In the genomic region with DNA sequence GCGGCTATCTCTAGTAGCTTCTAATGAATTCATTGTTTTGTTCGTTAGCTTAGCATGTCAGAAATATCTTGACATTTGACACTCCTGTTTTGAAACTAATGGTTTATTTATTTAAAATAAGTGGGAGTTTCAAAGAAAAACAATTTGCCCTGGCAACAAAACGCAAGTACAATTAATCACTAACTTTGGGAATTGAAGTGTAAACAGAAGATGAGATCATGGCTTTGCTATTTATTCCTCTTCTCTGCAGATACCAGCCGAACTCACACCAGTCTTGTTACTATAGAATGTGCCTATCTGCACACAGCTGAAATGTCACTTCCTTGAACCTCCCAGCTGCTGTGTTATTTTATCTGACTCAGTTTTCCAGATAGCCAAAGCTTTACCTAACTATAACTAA, we compare ENCODE assay signal across 1 cellular context.
A peak's percentile ranks its signal among the peaks of the same experiment; 100 is the strongest.
TF ChIP-seq lines count a peak whose summit lies in the region.

No MANE protein-coding gene starts in this region.

TF ChIP-seq in HepG2, 621 proteins besides CTCF, POLR2A, EP300 and RAD21 (continued from another document and continues in another):
- TF ChIP-seq, protein P1, sequence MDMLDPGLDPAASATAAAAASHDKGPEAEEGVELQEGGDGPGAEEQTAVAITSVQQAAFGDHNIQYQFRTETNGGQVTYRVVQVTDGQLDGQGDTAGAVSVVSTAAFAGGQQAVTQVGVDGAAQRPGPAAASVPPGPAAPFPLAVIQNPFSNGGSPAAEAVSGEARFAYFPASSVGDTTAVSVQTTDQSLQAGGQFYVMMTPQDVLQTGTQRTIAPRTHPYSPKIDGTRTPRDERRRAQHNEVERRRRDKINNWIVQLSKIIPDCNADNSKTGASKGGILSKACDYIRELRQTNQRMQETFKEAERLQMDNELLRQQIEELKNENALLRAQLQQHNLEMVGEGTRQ (IDR thresholded peaks at IDR 0.05; ENCODE audit: low read depth, low read length): no peak
- TF ChIP-seq, protein P1 (CRISPR knock-in tag; IDR thresholded peaks at IDR 0.05; ENCODE audit: borderline replicate concordance): no peak
- TF ChIP-seq ZC3H13 (CRISPR knock-in tag; IDR thresholded peaks at IDR 0.05) (no peak), DNMT3B (CRISPR knock-in tag; conservative IDR thresholded peaks at IDR 0.05) (no peak), RARA (CRISPR knock-in tag; IDR thresholded peaks at IDR 0.05) (peak; percentile 63), ESRRA (CRISPR knock-in tag; IDR thresholded peaks at IDR 0.05; ENCODE audit: low read depth) (no peak), JARID2 (CRISPR knock-in tag; IDR thresholded peaks at IDR 0.05; ENCODE audit: insufficient replicate concordance) (no peak), FOSL1 (CRISPR knock-in tag; IDR thresholded peaks at IDR 0.05; ENCODE audit: borderline replicate concordance) (no peak), ZNF629 (CRISPR knock-in tag; conservative IDR thresholded peaks at IDR 0.05) (no peak), HNRNPH1 (optimal IDR thresholded peaks at IDR 0.05; ENCODE audit: low read depth, low read length) (no peak), PAF1 (CRISPR knock-in tag; IDR thresholded peaks at IDR 0.05) (no peak), ZNF30 (CRISPR knock-in tag; IDR thresholded peaks at IDR 0.05) (no peak), NFE2L2 (IDR thresholded peaks at IDR 0.05; ENCODE audit: low read length) (no peak), HOXA3 (CRISPR knock-in tag; IDR thresholded peaks at IDR 0.05) (no peak), SIX1 (CRISPR knock-in tag; IDR thresholded peaks at IDR 0.05; ENCODE audit: borderline replicate concordance) (peak; percentile 82; the same call in 1 of the 2 replicates), ATF7 (IDR thresholded peaks at IDR 0.05) (peak; percentile 45; the same call in 1 of the 2 replicates), ATF7 (CRISPR knock-in tag; IDR thresholded peaks at IDR 0.05) (peak; percentile 55; the same call in 1 of the 2 replicates), DNMT1 (CRISPR knock-in tag; IDR thresholded peaks at IDR 0.05) (no peak), ZNF572 (CRISPR knock-in tag; IDR thresholded peaks at IDR 0.05) (no peak), ZMYM2 (CRISPR knock-in tag; IDR thresholded peaks at IDR 0.05) (no peak), KLF9 (CRISPR knock-in tag; IDR thresholded peaks at IDR 0.05; ENCODE audit: low read depth) (no peak), IRF2 (CRISPR knock-in tag; IDR thresholded peaks at IDR 0.05) (peak; percentile 38; the same call in 1 of the 2 replicates), HMG20B (CRISPR knock-in tag; conservative IDR thresholded peaks at IDR 0.05) (no peak), ZNF44 (CRISPR knock-in tag; IDR thresholded peaks at IDR 0.05) (no peak), EED (CRISPR knock-in tag; IDR thresholded peaks at IDR 0.05) (no peak), ZNF660 (CRISPR knock-in tag; IDR thresholded peaks at IDR 0.05; ENCODE audit: borderline replicate concordance, low read depth) (no peak), ZNF205 (CRISPR knock-in tag; IDR thresholded peaks at IDR 0.05) (no peak), ZKSCAN8 (CRISPR knock-in tag; IDR thresholded peaks at IDR 0.05; ENCODE audit: borderline replicate concordance) (peak; percentile 27; the same call in 1 of the 2 replicates), FOXK1 (CRISPR knock-in tag; IDR thresholded peaks at IDR 0.05; ENCODE audit: borderline replicate concordance, low read depth) (0 out of 2 replicates have a peak, but pooled peaks have one; percentile 40), FOXP1 (IDR thresholded peaks at IDR 0.05) (0 out of 2 replicates have a peak, but pooled peaks have one; percentile 15), FOXP1 (CRISPR knock-in tag; IDR thresholded peaks at IDR 0.05) (peak; percentile 81), ZNF337 (CRISPR knock-in tag; IDR thresholded peaks at IDR 0.05; ENCODE audit: borderline replicate concordance, low read depth) (no peak), PITX1 (CRISPR knock-in tag; IDR thresholded peaks at IDR 0.05) (no peak)
- TF ChIP-seq, protein P2, sequence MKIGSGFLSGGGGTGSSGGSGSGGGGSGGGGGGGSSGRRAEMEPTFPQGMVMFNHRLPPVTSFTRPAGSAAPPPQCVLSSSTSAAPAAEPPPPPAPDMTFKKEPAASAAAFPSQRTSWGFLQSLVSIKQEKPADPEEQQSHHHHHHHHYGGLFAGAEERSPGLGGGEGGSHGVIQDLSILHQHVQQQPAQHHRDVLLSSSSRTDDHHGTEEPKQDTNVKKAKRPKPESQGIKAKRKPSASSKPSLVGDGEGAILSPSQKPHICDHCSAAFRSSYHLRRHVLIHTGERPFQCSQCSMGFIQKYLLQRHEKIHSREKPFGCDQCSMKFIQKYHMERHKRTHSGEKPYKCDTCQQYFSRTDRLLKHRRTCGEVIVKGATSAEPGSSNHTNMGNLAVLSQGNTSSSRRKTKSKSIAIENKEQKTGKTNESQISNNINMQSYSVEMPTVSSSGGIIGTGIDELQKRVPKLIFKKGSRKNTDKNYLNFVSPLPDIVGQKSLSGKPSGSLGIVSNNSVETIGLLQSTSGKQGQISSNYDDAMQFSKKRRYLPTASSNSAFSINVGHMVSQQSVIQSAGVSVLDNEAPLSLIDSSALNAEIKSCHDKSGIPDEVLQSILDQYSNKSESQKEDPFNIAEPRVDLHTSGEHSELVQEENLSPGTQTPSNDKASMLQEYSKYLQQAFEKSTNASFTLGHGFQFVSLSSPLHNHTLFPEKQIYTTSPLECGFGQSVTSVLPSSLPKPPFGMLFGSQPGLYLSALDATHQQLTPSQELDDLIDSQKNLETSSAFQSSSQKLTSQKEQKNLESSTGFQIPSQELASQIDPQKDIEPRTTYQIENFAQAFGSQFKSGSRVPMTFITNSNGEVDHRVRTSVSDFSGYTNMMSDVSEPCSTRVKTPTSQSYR (CRISPR knock-in tag; IDR thresholded peaks at IDR 0.05; ENCODE audit: borderline replicate concordance): no peak
- TF ChIP-seq, protein P3, sequence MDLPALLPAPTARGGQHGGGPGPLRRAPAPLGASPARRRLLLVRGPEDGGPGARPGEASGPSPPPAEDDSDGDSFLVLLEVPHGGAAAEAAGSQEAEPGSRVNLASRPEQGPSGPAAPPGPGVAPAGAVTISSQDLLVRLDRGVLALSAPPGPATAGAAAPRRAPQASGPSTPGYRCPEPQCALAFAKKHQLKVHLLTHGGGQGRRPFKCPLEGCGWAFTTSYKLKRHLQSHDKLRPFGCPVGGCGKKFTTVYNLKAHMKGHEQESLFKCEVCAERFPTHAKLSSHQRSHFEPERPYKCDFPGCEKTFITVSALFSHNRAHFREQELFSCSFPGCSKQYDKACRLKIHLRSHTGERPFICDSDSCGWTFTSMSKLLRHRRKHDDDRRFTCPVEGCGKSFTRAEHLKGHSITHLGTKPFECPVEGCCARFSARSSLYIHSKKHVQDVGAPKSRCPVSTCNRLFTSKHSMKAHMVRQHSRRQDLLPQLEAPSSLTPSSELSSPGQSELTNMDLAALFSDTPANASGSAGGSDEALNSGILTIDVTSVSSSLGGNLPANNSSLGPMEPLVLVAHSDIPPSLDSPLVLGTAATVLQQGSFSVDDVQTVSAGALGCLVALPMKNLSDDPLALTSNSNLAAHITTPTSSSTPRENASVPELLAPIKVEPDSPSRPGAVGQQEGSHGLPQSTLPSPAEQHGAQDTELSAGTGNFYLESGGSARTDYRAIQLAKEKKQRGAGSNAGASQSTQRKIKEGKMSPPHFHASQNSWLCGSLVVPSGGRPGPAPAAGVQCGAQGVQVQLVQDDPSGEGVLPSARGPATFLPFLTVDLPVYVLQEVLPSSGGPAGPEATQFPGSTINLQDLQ (CRISPR knock-in tag; IDR thresholded peaks at IDR 0.05): no peak
- TF ChIP-seq, protein P4, sequence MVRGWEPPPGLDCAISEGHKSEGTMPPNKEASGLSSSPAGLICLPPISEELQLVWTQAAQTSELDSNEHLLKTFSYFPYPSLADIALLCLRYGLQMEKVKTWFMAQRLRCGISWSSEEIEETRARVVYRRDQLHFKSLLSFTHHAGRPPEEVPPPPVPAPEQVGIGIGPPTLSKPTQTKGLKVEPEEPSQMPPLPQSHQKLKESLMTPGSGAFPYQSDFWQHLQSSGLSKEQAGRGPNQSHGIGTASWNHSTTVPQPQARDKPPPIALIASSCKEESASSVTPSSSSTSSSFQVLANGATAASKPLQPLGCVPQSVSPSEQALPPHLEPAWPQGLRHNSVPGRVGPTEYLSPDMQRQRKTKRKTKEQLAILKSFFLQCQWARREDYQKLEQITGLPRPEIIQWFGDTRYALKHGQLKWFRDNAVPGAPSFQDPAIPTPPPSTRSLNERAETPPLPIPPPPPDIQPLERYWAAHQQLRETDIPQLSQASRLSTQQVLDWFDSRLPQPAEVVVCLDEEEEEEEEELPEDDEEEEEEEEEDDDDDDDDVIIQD (CRISPR knock-in tag; IDR thresholded peaks at IDR 0.05; ENCODE audit: low read depth): 0 out of 2 replicates have a peak, but pooled peaks have one; percentile 50
- TF ChIP-seq, protein P5, sequence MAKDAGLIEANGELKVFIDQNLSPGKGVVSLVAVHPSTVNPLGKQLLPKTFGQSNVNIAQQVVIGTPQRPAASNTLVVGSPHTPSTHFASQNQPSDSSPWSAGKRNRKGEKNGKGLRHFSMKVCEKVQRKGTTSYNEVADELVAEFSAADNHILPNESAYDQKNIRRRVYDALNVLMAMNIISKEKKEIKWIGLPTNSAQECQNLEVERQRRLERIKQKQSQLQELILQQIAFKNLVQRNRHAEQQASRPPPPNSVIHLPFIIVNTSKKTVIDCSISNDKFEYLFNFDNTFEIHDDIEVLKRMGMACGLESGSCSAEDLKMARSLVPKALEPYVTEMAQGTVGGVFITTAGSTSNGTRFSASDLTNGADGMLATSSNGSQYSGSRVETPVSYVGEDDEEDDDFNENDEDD (CRISPR knock-in tag; IDR thresholded peaks at IDR 0.05; ENCODE audit: borderline replicate concordance): no peak
- TF ChIP-seq, protein P6, sequence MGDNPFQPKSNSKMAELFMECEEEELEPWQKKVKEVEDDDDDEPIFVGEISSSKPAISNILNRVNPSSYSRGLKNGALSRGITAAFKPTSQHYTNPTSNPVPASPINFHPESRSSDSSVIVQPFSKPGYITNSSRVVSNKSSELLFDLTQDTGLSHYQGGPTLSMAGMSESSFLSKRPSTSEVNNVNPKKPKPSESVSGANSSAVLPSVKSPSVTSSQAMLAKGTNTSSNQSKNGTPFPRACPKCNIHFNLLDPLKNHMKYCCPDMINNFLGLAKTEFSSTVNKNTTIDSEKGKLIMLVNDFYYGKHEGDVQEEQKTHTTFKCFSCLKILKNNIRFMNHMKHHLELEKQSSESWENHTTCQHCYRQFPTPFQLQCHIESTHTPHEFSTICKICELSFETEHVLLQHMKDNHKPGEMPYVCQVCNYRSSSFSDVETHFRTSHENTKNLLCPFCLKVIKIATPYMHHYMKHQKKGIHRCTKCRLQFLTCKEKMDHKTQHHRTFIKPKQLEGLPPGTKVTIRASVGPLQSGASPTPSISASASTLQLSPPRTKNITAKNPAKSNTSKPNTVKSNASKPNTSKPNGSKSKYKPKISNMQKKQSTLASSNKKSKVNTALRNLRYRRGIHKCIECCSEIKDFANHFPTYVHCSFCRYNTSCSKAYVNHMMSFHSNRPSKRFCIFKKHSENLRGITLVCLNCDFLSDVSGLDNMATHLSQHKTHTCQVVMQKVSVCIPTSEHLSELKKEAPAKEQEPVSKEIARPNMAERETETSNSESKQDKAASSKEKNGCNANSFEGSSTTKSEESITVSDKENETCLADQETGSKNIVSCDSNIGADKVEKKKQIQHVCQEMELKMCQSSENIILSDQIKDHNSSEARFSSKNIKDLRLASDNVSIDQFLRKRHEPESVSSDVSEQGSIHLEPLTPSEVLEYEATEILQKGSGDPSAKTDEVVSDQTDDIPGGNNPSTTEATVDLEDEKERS (CRISPR knock-in tag; IDR thresholded peaks at IDR 0.05): no peak
- TF ChIP-seq, protein P7, sequence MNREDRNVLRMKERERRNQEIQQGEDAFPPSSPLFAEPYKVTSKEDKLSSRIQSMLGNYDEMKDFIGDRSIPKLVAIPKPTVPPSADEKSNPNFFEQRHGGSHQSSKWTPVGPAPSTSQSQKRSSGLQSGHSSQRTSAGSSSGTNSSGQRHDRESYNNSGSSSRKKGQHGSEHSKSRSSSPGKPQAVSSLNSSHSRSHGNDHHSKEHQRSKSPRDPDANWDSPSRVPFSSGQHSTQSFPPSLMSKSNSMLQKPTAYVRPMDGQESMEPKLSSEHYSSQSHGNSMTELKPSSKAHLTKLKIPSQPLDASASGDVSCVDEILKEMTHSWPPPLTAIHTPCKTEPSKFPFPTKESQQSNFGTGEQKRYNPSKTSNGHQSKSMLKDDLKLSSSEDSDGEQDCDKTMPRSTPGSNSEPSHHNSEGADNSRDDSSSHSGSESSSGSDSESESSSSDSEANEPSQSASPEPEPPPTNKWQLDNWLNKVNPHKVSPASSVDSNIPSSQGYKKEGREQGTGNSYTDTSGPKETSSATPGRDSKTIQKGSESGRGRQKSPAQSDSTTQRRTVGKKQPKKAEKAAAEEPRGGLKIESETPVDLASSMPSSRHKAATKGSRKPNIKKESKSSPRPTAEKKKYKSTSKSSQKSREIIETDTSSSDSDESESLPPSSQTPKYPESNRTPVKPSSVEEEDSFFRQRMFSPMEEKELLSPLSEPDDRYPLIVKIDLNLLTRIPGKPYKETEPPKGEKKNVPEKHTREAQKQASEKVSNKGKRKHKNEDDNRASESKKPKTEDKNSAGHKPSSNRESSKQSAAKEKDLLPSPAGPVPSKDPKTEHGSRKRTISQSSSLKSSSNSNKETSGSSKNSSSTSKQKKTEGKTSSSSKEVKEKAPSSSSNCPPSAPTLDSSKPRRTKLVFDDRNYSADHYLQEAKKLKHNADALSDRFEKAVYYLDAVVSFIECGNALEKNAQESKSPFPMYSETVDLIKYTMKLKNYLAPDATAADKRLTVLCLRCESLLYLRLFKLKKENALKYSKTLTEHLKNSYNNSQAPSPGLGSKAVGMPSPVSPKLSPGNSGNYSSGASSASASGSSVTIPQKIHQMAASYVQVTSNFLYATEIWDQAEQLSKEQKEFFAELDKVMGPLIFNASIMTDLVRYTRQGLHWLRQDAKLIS (CRISPR knock-in tag; IDR thresholded peaks at IDR 0.05): no peak
- TF ChIP-seq, protein P8, sequence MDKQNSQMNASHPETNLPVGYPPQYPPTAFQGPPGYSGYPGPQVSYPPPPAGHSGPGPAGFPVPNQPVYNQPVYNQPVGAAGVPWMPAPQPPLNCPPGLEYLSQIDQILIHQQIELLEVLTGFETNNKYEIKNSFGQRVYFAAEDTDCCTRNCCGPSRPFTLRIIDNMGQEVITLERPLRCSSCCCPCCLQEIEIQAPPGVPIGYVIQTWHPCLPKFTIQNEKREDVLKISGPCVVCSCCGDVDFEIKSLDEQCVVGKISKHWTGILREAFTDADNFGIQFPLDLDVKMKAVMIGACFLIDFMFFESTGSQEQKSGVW (CRISPR knock-in tag; IDR thresholded peaks at IDR 0.05; ENCODE audit: borderline replicate concordance): no peak
